In the genomic region with DNA sequence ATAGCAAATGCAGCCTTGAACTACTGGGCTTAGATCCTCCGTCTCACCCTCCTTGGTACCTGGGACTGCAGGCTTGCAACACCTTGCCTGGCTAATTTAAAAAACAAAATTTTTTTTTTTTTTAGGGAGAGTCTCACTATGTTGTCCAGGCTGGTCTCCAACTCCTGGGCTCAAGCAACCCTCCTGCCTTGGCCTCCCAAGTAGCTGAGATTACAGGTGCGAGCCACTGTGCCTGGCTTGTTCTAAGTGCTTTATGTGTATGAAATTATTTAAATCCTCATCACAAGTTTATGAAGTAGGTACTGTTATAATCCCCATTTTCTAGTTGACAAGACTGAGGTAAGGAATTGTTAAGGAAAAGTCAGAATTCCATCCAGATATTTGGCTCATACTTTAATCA, we compare ENCODE assay signal across 15 cellular contexts. TPM values are rescaled to one million over a fixed set of nuclear protein-coding genes. Genes with fewer than 3 reads are reported as not detected.
A peak's percentile ranks its signal among the peaks of the same experiment; 100 is the strongest.
DNase-seq lines count a peak whose midpoint lies in the region; ATAC-seq, FAIRE-seq and TF ChIP-seq lines count a peak whose summit lies in the region.
"Had no signal": no experiment of that assay in that cellular context is flagged by ENCODE, and none has a peak within 500 bp of the region (broad histone marks: within the 10 kb centered on the region; RNA-seq: fewer than 3 reads in every experiment).

No MANE protein-coding gene starts in this region.

- peak overlapping the region; percentile 55 for H3K27ac Mint-ChIP-seq in MCF 10A (ENCODE audit: low read depth, unreplicated experiment)

- TF ChIP-seq EP300 in esophagus muscularis mucosa (IDR thresholded peaks at IDR 0.05) = no peak

- intact Hi-C loops in MCF 10A (cut with micrococcal nuclease) (no loop called here), breast epithelium (cut with DNase I; ENCODE audit: low total_unique reads) (no loop called here), endothelial cell of umbilical vein (cut with micrococcal nuclease) (loop anchor here (5.0 kb wide), 1 partner anchor 54 kb away; no protein-coding TSS in a partner anchor), psoas muscle (cut with DNase I) (no loop called here), esophagus muscularis mucosa (cut with DNase I) (loop anchor here (5.0 kb wide), 1 partner anchor 46 kb away; no protein-coding TSS in a partner anchor)

- H3K36me3 ChIP-seq in breast epithelium (no peaks in the 10 kb centered on the region), SK-N-MC (ENCODE audit: insufficient read depth, low read length) (peaks cover 20% of the 10 kb centered on the region), endothelial cell of umbilical vein (ENCODE audit: control insufficient read depth in 2 of 2, extremely low read depth in 1 of 2, insufficient read depth in 2 of 2, low read length in 2 of 2) (peaks cover 0 to 2% of the 10 kb centered on the region in 2 experiments), psoas muscle (ENCODE audit: insufficient read depth in 1 of 2, low read depth in 1 of 2) (no peaks in the 10 kb centered on the region), esophagus muscularis mucosa (no peaks in the 10 kb centered on the region)

- CTCF ChIA-PET in MCF 10A (lab: Yijun Ruan, JAX) = interaction anchor here (1.6 kb wide), 1 partner anchor 44 kb away, joined by 5 read pairs; no protein-coding TSS in a partner anchor
- CTCF ChIA-PET in endothelial cell of umbilical vein (lab: Charles Lee) = interaction anchor here (1.1 to 1.9 kb wide), 3 partner anchors 50 to 109 kb away, joined by 3 to 10 read pairs (median 8); a partner anchor contains a TSS

- DNase-seq in MCF 10A (ENCODE audit: unreplicated experiment) (no peak), breast epithelium (ENCODE audit: low spot score in 2 of 2) (no peak), SK-N-MC (ENCODE audit: low read depth, low spot score) (no peak), endothelial cell of umbilical vein (ENCODE audit: low read depth, low spot score) (no peak), psoas muscle (no peak), esophagus muscularis mucosa (ENCODE audit: extremely low spot score) (no peak), RCC 7860 (ENCODE audit: low spot score) (no peak), amniotic stem cell (lab: John Stamatoyannopoulos, UW) (no peak)
- DNase-seq: 8988T, Kasumi-1, NCI-H1417, NCI-H1930, NCI-H2171, NCI-H774, PC-9 had no signal

- H3K27me3 ChIP-seq in breast epithelium = no peaks in the 10 kb centered on the region
- H3K27me3 ChIP-seq in endothelial cell of umbilical vein (ENCODE audit: control insufficient read depth in 2 of 2, insufficient read depth in 2 of 2, low read length in 2 of 2) = no peaks in the 10 kb centered on the region
- no peaks in the 10 kb centered on the region for H3K27me3 ChIP-seq in psoas muscle (ENCODE audit: insufficient read depth in 3 of 3, low read length in 2 of 3)
- no peaks in the 10 kb centered on the region for H3K27me3 ChIP-seq in esophagus muscularis mucosa

- FAIRE-seq in endothelial cell of umbilical vein (lab: Jason Lieb, UNC) (no peak), RCC 7860 (lab: Jason Lieb, UNC) (no peak)

- H3K36me3 Mint-ChIP-seq in MCF 10A (ENCODE audit: insufficient read depth, unreplicated experiment) = peaks cover 17% of the 10 kb centered on the region

- TF ChIP-seq POLR2A in breast epithelium (IDR thresholded peaks at IDR 0.05) (no peak), endothelial cell of umbilical vein (IDR thresholded peaks at IDR 0.05; ENCODE audit: low read depth, low read length) (no peak), esophagus muscularis mucosa (IDR thresholded peaks at IDR 0.05; ENCODE audit: low read depth) (no peak)

- H3K9me1 ChIP-seq in endothelial cell of umbilical vein (replicated peaks; ENCODE audit: control insufficient read depth, extremely low read depth, insufficient read depth, low read length) = peaks cover 2% of the 10 kb centered on the region

- POLR2A ChIA-PET in MCF 10A (lab: Yijun Ruan, JAX) = interaction anchor here (7.0 to 10.3 kb wide), 2 partner anchors 43 to 50 kb away, joined by 122 to 303 read pairs; a partner anchor contains a TSS
- POLR2A ChIA-PET in endothelial cell of umbilical vein (lab: Charles Lee) = no interaction called here

- dilution Hi-C loops in endothelial cell of umbilical vein (cut with MboI; ENCODE audit: extremely low pct_ligation_motif_present, low sequenced_read_pairs) = no loop called here

- no peak overlapping the region for H2AFZ ChIP-seq in endothelial cell of umbilical vein (ENCODE audit: low read depth, low read length)
- H2AFZ ChIP-seq: PC-9 had no signal

- no peak overlapping the region for H3K4me3 ChIP-seq in breast epithelium
- peak overlapping the region; percentile 71 for H3K4me3 ChIP-seq in SK-N-MC
- H3K4me3 ChIP-seq in endothelial cell of umbilical vein (replicated peaks in 1 of 3; ENCODE audit: insufficient read depth in 1 of 3, low read depth in 1 of 3, low read length in 3 of 3) = no peak overlapping the region
- H3K4me3 ChIP-seq in psoas muscle = no peak overlapping the region
- H3K4me3 ChIP-seq in esophagus muscularis mucosa = no peak overlapping the region
- H3K4me3 ChIP-seq: PC-9 had no signal

- H3K9ac ChIP-seq in SK-N-MC (ENCODE audit: insufficient read length) = peak overlapping the region; percentile 58
- peak overlapping the region; percentile 6 for H3K9ac ChIP-seq in endothelial cell of umbilical vein (replicated peaks; ENCODE audit: extremely low read depth, insufficient read depth, low read length)

- no peaks in the 10 kb centered on the region for H4K20me1 ChIP-seq in endothelial cell of umbilical vein (replicated peaks; ENCODE audit: control insufficient read depth, extremely low read depth, insufficient read depth, low read length)

- no peak for ATAC-seq in psoas muscle

- no peaks in the 10 kb centered on the region for H3K27me3 Mint-ChIP-seq in MCF 10A (ENCODE audit: insufficient read depth, unreplicated experiment)

- peaks cover 0 to 5% of the 10 kb centered on the region in 2 donors for H3K4me1 ChIP-seq in breast epithelium
- peaks cover 58% of the 10 kb centered on the region for H3K4me1 ChIP-seq in endothelial cell of umbilical vein (ENCODE audit: control insufficient read depth, extremely low read depth, insufficient read depth, low read length)
- H3K4me1 ChIP-seq in psoas muscle = peaks cover 53% of the 10 kb centered on the region
- H3K4me1 ChIP-seq in esophagus muscularis mucosa = peaks cover 24 to 46% (median 33%) of the 10 kb centered on the region in 4 donors

- TF ChIP-seq CTCF in MCF 10A (IDR thresholded peaks at IDR 0.05; ENCODE audit: unreplicated experiment) (no peak), breast epithelium (IDR thresholded peaks at IDR 0.05) (no peak), endothelial cell of umbilical vein (IDR thresholded peaks at IDR 0.05; ENCODE audit: extremely low read depth in 1 of 2, insufficient read depth in 1 of 2, low read depth in 1 of 2, low read length in 2 of 2) (no peak), psoas muscle (IDR thresholded peaks at IDR 0.05) (no peak), esophagus muscularis mucosa (IDR thresholded peaks at IDR 0.05) (no peak)

- H3K4me1 Mint-ChIP-seq in MCF 10A (ENCODE audit: insufficient read depth, unreplicated experiment) = peaks cover 12% of the 10 kb centered on the region

- peak overlapping the region; percentile 68 for H3K4me2 ChIP-seq in endothelial cell of umbilical vein (ENCODE audit: insufficient read depth, low read length)

- H3K27ac ChIP-seq in breast epithelium (peak overlapping the region in 1 of 2 donors; percentile 62), SK-N-MC (peak overlapping the region; percentile 96), endothelial cell of umbilical vein (ENCODE audit: insufficient read depth, low read depth, low read length) (peak overlapping the region; percentile 76), psoas muscle (peak overlapping the region; percentile 47), esophagus muscularis mucosa (replicated peaks in 1 of 4) (peak overlapping the region in 1 of 4 donors; percentile 13)
- H3K27ac ChIP-seq: PC-9 had no signal

- 92 to 96% (median 95%) methylated on average over 2 of the region's 2 CpGs for WGBS in psoas muscle, 3 donors
- WGBS in esophagus muscularis mucosa = 96% methylated on average over 2 of the region's 2 CpGs

- H3K9me3 Mint-ChIP-seq in MCF 10A (ENCODE audit: unreplicated experiment) = no peaks in the 10 kb centered on the region

- BruUV-seq in MCF 10A (replicated peaks; lab: Mats Ljungman, UMichigan) (no TSS peak), endothelial cell of umbilical vein (replicated peaks; lab: Mats Ljungman, UMichigan) (no TSS peak)

- no peaks in the 10 kb centered on the region for H3K9me3 ChIP-seq in breast epithelium
- H3K9me3 ChIP-seq in SK-N-MC (ENCODE audit: low read depth, low read length) = no peaks in the 10 kb centered on the region
- no peaks in the 10 kb centered on the region for H3K9me3 ChIP-seq in endothelial cell of umbilical vein (replicated peaks; ENCODE audit: control insufficient read depth, insufficient read depth, low read length)
- peaks cover 5% of the 10 kb centered on the region for H3K9me3 ChIP-seq in psoas muscle
- H3K9me3 ChIP-seq in esophagus muscularis mucosa = no peaks in the 10 kb centered on the region

- H3K4me3 Mint-ChIP-seq in MCF 10A (ENCODE audit: unreplicated experiment) = no peak overlapping the region

- H3K79me2 ChIP-seq in endothelial cell of umbilical vein (ENCODE audit: control insufficient read depth, insufficient read depth, low read length) = peaks cover 15% of the 10 kb centered on the region

RNA-seq across cellular contexts. Expression of a gene that starts 43.0 kb away (rescaled TPM):
- total RNA-seq in MCF 10A (2022) = 56.0 and 67.8 TPM in 2 replicates
- total RNA-seq in breast epithelium = 10 to 100 TPM; 26.4 to 65.7 (median 32.8) TPM
- total RNA-seq in endothelial cell of umbilical vein = 49.0 and 51.4 TPM in 2 replicates
- polyA plus RNA-seq in endothelial cell of umbilical vein = 12.1 and 16.5 TPM in 2 replicates
- polyA plus RNA-seq in endothelial cell of umbilical vein (2011; cell fraction: cytosol; rRNA removed) = 13.2 and 13.6 TPM in 2 replicates
- polyA plus RNA-seq in endothelial cell of umbilical vein (2011; cell fraction: nucleus; rRNA removed) = 13.4 and 21.4 TPM in 2 replicates
- 24.8 and 33.1 TPM in 2 replicates for polyA plus RNA-seq in endothelial cell of umbilical vein (2012)
- polyA minus RNA-seq in endothelial cell of umbilical vein = 82.0 and 86.1 TPM in 2 replicates
- 10.9 TPM for polyA minus RNA-seq in endothelial cell of umbilical vein (2011; cell fraction: cytosol; rRNA and poly(A)+ RNA removed)
- 31.2 and 48.2 TPM in 2 replicates for polyA minus RNA-seq in endothelial cell of umbilical vein (2011; cell fraction: nucleus; rRNA and poly(A)+ RNA removed)
- total RNA-seq in psoas muscle = 10 to 100 TPM; 24.3 to 32.3 (median 25.6) TPM
- 10 to 100 TPM in 2 of 3 donors, 1 to 10 TPM in 1; 7.9 to 23.5 (median 10.5) TPM for polyA plus RNA-seq in psoas muscle
- total RNA-seq in esophagus muscularis mucosa = 10 to 100 TPM; 11.2 to 17.7 (median 14.9) TPM

RNA-seq across cellular contexts. Expression of a gene that starts 51.0 kb away (rescaled TPM):
- total RNA-seq in MCF 10A (2022) = 15.5 and 17.2 TPM in 2 replicates
- total RNA-seq in breast epithelium = 10 to 100 TPM; 14.4 to 18.1 (median 14.7) TPM
- 10.1 and 10.4 TPM in 2 replicates for total RNA-seq in endothelial cell of umbilical vein
- polyA plus RNA-seq in endothelial cell of umbilical vein = 1.7 and 2.6 TPM in 2 replicates
- polyA plus RNA-seq in endothelial cell of umbilical vein (2011; cell fraction: cytosol; rRNA removed) = 2.2 and 2.5 TPM in 2 replicates
- 4.9 and 6.6 TPM in 2 replicates for polyA plus RNA-seq in endothelial cell of umbilical vein (2011; cell fraction: nucleus; rRNA removed)
- polyA plus RNA-seq in endothelial cell of umbilical vein (2012) = 5.8 and 7.3 TPM in 2 replicates
- 8.4 and 13.1 TPM in 2 replicates for polyA minus RNA-seq in endothelial cell of umbilical vein
- polyA minus RNA-seq in endothelial cell of umbilical vein (2011; cell fraction: cytosol; rRNA and poly(A)+ RNA removed) = 4.6 TPM
- 24.7 and 26.1 TPM in 2 replicates for polyA minus RNA-seq in endothelial cell of umbilical vein (2011; cell fraction: nucleus; rRNA and poly(A)+ RNA removed)
- 1 to 10 TPM; 7.6 to 8.8 (median 8.3) TPM for total RNA-seq in psoas muscle
- 1 to 10 TPM; 3.0 to 3.6 (median 3.4) TPM for polyA plus RNA-seq in psoas muscle
- 10 to 100 TPM; 10.2 to 15.8 (median 12.9) TPM for total RNA-seq in esophagus muscularis mucosa

Comparison
In these comparisons a context has a peak if more than half of its experiments do, and no peak if none do; other contexts are left out.
1. intact Hi-C loops: an anchor here in endothelial cell of umbilical vein (5.0 kb wide) and esophagus muscularis mucosa (5.0 kb wide); none called in MCF 10A, breast epithelium and psoas muscle.